Comparison of ENCODE assay signal across 11 cellular contexts in the genomic region with DNA sequence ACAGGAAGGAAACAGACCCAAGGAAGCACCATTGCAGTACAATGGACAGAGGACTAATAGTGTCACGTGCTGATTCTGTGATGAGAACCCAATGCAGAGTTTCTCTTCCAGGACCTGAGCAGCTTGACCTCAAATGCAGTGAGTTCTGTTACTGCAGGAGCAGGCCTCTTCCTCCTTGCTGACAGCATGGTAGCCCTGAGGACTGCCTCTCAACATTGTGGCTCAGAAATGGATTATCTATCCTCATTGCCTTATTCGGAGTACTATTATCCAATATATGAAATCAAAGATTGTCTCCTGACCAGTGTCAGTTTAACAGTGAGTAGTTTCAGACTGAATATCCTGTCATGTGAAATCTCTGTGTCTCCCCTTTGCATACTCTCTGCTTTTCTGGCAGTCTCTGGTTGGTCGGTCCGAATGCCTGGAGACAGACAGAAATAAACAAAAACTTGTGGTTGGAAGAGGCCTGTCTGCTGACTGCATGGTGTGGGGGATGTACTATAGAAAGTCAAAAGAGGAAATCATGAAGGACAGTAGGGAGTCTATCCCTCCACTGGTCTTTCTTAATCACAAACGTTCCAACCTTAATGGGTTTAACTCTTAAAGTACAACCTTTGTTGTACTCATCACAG. TPM values are rescaled to one million over a fixed set of nuclear protein-coding genes. Genes with fewer than 3 reads are reported as not detected.
DNase-seq lines count a peak whose midpoint lies in the region; ATAC-seq, FAIRE-seq and TF ChIP-seq lines count a peak whose summit lies in the region.
"Had no signal": no experiment of that assay in that cellular context is flagged by ENCODE, and none has a peak within 500 bp of the region (broad histone marks: within the 10 kb centered on the region; RNA-seq: fewer than 3 reads in every experiment).

No MANE protein-coding gene starts in this region.

- no peaks in the 10 kb centered on the region for H3K4me1 ChIP-seq in skeletal muscle tissue (ENCODE audit: control insufficient read depth in 3 of 3, insufficient read depth in 3 of 3, low read length in 3 of 3)

- no peaks in the 10 kb centered on the region for H3K4me1 Mint-ChIP-seq in activated T-cell treated with anti-CD3 and anti-CD28 coated beads, Interleukin-2, amount 50 U/mL, for 4 hours (ENCODE audit: low read depth)

- H3K27me3 Mint-ChIP-seq in activated T-cell treated with anti-CD3 and anti-CD28 coated beads, Interleukin-2, amount 50 U/mL, for 4 hours (ENCODE audit: low read depth), result no peaks in the 10 kb centered on the region

- DNase-seq in GM19238 (ENCODE audit: insufficient read length, low spot score), result peak; percentile 28
- DNase-seq in MV-4-11 (lab: John Stamatoyannopoulos, UW), result peak; percentile 99
- no peak for DNase-seq in activated T-cell treated with anti-CD3 and anti-CD28 coated beads, Interleukin-2, amount 50 U/mL, for 4 hours
- no peak for DNase-seq in H54 (ENCODE audit: insufficient read length, low spot score)
- DNase-seq: activated naive CD8-positive, alpha-beta T cell treated with anti-CD3 and anti-CD28 coated beads, Interleukin-2, amount 10 ng/mL, durations not matched to agents 7 days and 5 days had no signal

- H3K9ac ChIP-seq in skeletal muscle tissue (ENCODE audit: low read depth in 1 of 3, low read length in 3 of 3), result no peak overlapping the region

- H3K36me3 Mint-ChIP-seq in activated T-cell treated with anti-CD3 and anti-CD28 coated beads, Interleukin-2, amount 50 U/mL, for 4 hours (ENCODE audit: insufficient read depth), result no peaks in the 10 kb centered on the region
- H3K36me3 Mint-ChIP-seq: activated naive CD8-positive, alpha-beta T cell treated with anti-CD3 and anti-CD28 coated beads, Interleukin-2, amount 10 ng/mL, durations not matched to agents 7 days and 5 days had no signal

- H3K9me3 Mint-ChIP-seq in activated T-cell treated with anti-CD3 and anti-CD28 coated beads, Interleukin-2, amount 50 U/mL, for 4 hours, result no peaks in the 10 kb centered on the region
- H3K9me3 Mint-ChIP-seq: activated naive CD8-positive, alpha-beta T cell treated with anti-CD3 and anti-CD28 coated beads, Interleukin-2, amount 10 ng/mL, durations not matched to agents 7 days and 5 days had no signal

- H3K27me3 ChIP-seq in skeletal muscle tissue (ENCODE audit: control insufficient read depth in 3 of 3, insufficient read depth in 3 of 3, low read length in 3 of 3), result no peaks in the 10 kb centered on the region

- H3K9me3 ChIP-seq in skeletal muscle tissue (ENCODE audit: control insufficient read depth in 3 of 3, low read length in 3 of 3), result no peaks in the 10 kb centered on the region

- H3K36me3 ChIP-seq in skeletal muscle tissue (ENCODE audit: control insufficient read depth in 3 of 3, insufficient read depth in 3 of 3, low read length in 3 of 3), result no peaks in the 10 kb centered on the region

- no peak overlapping the region for H3K4me3 ChIP-seq in skeletal muscle tissue (ENCODE audit: low read length in 3 of 3)

- FAIRE-seq in H54 (lab: Jason Lieb, UNC), result no peak

- peak overlapping the region; percentile 42 for H3K27ac ChIP-seq in skeletal muscle tissue (ENCODE audit: low read depth, low read length)

- no peak overlapping the region for H3K4me3 Mint-ChIP-seq in activated T-cell treated with anti-CD3 and anti-CD28 coated beads, Interleukin-2, amount 50 U/mL, for 4 hours
- H3K4me3 Mint-ChIP-seq: activated naive CD8-positive, alpha-beta T cell treated with anti-CD3 and anti-CD28 coated beads, Interleukin-2, amount 10 ng/mL, durations not matched to agents 7 days and 5 days had no signal

- ATAC-seq in HG02870 (IDR thresholded peaks at IDR 0.05; ENCODE audit: unreplicated experiment), result peak; percentile 92
- ATAC-seq in activated T-cell treated with anti-CD3 and anti-CD28 coated beads, Interleukin-2, amount 50 U/mL, for 4 hours, result no peak
- ATAC-seq in activated CD4-positive, CD25-positive, alpha-beta regulatory T cell treated with anti-CD3 and anti-CD28 coated beads, Interleukin-2, amount 50 U/mL, for 24 hours, result no peak
- ATAC-seq: Panc1 had no signal

- no peak for TF ChIP-seq POLR2A in H54 (IDR thresholded peaks at IDR 0.05; ENCODE audit: low read depth, low read length)

RNA-seq across cellular contexts. Expression of gene MS4A14, which starts 6.9 kb away (rescaled TPM):
- total RNA-seq in skeletal muscle tissue, result under 0.01 TPM
- not detected for total RNA-seq in activated T-cell treated with anti-CD3 and anti-CD28 coated beads, Interleukin-2, amount 50 U/mL, for 4 hours
- total RNA-seq: glomerular endothelial cell, renal cortical epithelial cell had no signal

RNA-seq across cellular contexts. Expression of gene MS4A7, which starts 11.1 kb away (rescaled TPM):
- 5.2 TPM for total RNA-seq in skeletal muscle tissue
- total RNA-seq in activated T-cell treated with anti-CD3 and anti-CD28 coated beads, Interleukin-2, amount 50 U/mL, for 4 hours, result under 1 TPM in 2 of 3 donors, not detected in 1; 0.14 to 0.45 TPM
- total RNA-seq: glomerular endothelial cell, renal cortical epithelial cell had no signal

RNA-seq across cellular contexts. Expression of gene MS4A5, which starts 40.0 kb away (rescaled TPM):
- not detected for total RNA-seq in skeletal muscle tissue
- total RNA-seq in activated T-cell treated with anti-CD3 and anti-CD28 coated beads, Interleukin-2, amount 50 U/mL, for 4 hours, result not detected
- total RNA-seq: activated naive CD8-positive, alpha-beta T cell treated with anti-CD3 and anti-CD28 coated beads, Interleukin-2, amount 10 ng/mL, durations not matched to agents 7 days and 5 days; glomerular endothelial cell; renal cortical epithelial cell had no signal

Comparison
In these comparisons a context has a peak if more than half of its experiments do, and no peak if none do; other contexts are left out.
1. DNase-seq: peak in GM19238 (single experiment) and MV-4-11 (single experiment); none in activated T-cell treated with anti-CD3 and anti-CD28 coated beads, Interleukin-2, amount 50 U/mL, for 4 hours (single experiment) and H54 (single experiment).